13 cellular contexts compared by ENCODE assay signal in the genomic region with DNA sequence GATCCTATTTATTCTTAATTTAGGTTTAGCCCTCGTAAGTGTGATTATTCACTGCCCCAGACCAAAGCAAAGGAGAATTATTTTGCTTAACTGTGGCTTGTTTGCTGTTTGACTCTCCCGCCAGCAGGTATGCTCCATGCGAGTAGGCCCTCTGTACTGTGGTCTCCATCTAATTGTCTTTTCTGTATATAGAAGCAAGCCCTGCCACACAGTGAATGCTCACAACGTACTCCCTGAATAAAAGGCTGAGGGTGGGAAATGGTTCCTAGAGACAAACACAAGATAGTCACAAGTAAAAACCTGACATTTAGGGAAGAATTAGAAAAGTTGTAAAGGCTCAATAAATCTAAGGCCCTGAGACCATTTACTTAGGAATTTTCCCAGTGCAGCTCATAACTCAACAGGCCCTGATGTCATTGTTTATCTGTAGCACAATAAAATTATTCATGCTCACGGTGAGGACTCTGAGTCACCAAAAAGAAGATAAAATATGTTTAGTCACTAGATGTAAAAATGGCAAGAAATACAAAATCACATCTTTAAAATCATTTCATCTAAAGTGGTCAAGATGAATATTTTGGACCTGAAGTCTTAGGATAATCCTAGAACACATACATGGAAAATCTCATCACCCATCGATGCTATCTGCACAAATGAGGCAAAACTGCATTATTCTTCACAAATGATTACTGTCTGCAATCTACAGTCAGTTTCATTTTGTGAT.
DNase-seq lines count a peak whose midpoint lies in the region; TF ChIP-seq lines count a peak whose summit lies in the region.
"Had no signal": no experiment of that assay in that cellular context is flagged by ENCODE, and none has a peak within 500 bp of the region (broad histone marks: within the 10 kb centered on the region; RNA-seq: fewer than 3 reads in every experiment).

No MANE protein-coding gene starts in this region.

- H3K4me2 ChIP-seq in skeletal muscle satellite cell (ENCODE audit: low read length), result peak overlapping the region; percentile 13

- H3K9me3 Mint-ChIP-seq in type B pancreatic cell, result no peaks in the 10 kb centered on the region
- H3K9me3 Mint-ChIP-seq: activated CD8-positive, alpha-beta T cell treated with anti-CD3 and anti-CD28 coated beads for 36 hours; activated naive CD8-positive, alpha-beta T cell treated with anti-CD3 and anti-CD28 coated beads, Interleukin-2, amount 50 U/mL, for 24 hours had no signal

- H3K4me1 Mint-ChIP-seq in type B pancreatic cell (ENCODE audit: unreplicated experiment), result peaks cover 4% of the 10 kb centered on the region
- H3K4me1 Mint-ChIP-seq: activated naive CD8-positive, alpha-beta T cell treated with anti-CD3 and anti-CD28 coated beads, Interleukin-2, amount 50 U/mL, for 24 hours had no signal

- H3K4me1 ChIP-seq in skeletal muscle satellite cell (ENCODE audit: control insufficient read depth, insufficient read depth, low read length) (peaks cover 11% of the 10 kb centered on the region), Peyer's patch (no peaks in the 10 kb centered on the region)

- TF ChIP-seq CTCF in Peyer's patch (IDR thresholded peaks at IDR 0.05) (no peak), type B pancreatic cell (conservative IDR thresholded peaks at IDR 0.05) (no peak)

- H3K9me3 ChIP-seq in skeletal muscle satellite cell (replicated peaks; ENCODE audit: low read length), result no peaks in the 10 kb centered on the region
- H3K9me3 ChIP-seq in Peyer's patch, result no peaks in the 10 kb centered on the region

- H3K27ac ChIP-seq in Peyer's patch, result no peak overlapping the region
- H3K27ac ChIP-seq: HL-60, skin epidermis had no signal

- peak overlapping the region; percentile 15 for H3K9ac ChIP-seq in skeletal muscle satellite cell (ENCODE audit: low read depth, low read length)

- H3K27me3 ChIP-seq in skeletal muscle satellite cell (ENCODE audit: control insufficient read depth, insufficient read depth, low read length) (peaks cover 11% of the 10 kb centered on the region), Peyer's patch (no peaks in the 10 kb centered on the region)

- H3K4me3 Mint-ChIP-seq in type B pancreatic cell, result no peak overlapping the region
- H3K4me3 Mint-ChIP-seq: activated CD8-positive, alpha-beta T cell treated with anti-CD3 and anti-CD28 coated beads for 36 hours; activated naive CD8-positive, alpha-beta T cell treated with anti-CD3 and anti-CD28 coated beads, Interleukin-2, amount 50 U/mL, for 24 hours had no signal

- no peaks in the 10 kb centered on the region for H3K36me3 Mint-ChIP-seq in type B pancreatic cell

- in situ Hi-C loops in SK-MEL-5 (cut with HindIII; ENCODE audit: low pct_unique_long_range_greater_than_20kb, low sequenced_read_pairs), result no loop called here

- H3K36me3 ChIP-seq in skeletal muscle satellite cell (ENCODE audit: insufficient read depth, low read length) (no peaks in the 10 kb centered on the region), Peyer's patch (no peaks in the 10 kb centered on the region)

- no peak overlapping the region for H3K4me3 ChIP-seq in skeletal muscle satellite cell (ENCODE audit: low read length)
- no peak overlapping the region for H3K4me3 ChIP-seq in Peyer's patch
- H3K4me3 ChIP-seq: skin epidermis had no signal

- no peak overlapping the region for H3K27ac Mint-ChIP-seq in type B pancreatic cell
- H3K27ac Mint-ChIP-seq: activated CD8-positive, alpha-beta T cell treated with anti-CD3 and anti-CD28 coated beads for 36 hours; activated naive CD8-positive, alpha-beta T cell treated with anti-CD3 and anti-CD28 coated beads, Interleukin-2, amount 50 U/mL, for 24 hours had no signal

- DNase-seq in GM04504 (ENCODE audit: low read depth) (peak; percentile 80), SK-MEL-5 (ENCODE audit: low read depth, low spot score) (peak; percentile 41), fibroblast of peridontal ligament (ENCODE audit: extremely low read depth) (peak; percentile 89), Peyer's patch (no peak), cortex of kidney (lab: John Stamatoyannopoulos, UW) (no peak), type B pancreatic cell (ENCODE audit: extremely low spot score, unreplicated experiment) (no peak)
- no peak for DNase-seq in activated CD4-positive, alpha-beta T cell treated with anti-CD3 and anti-CD28 coated beads for 4 hours
- DNase-seq: activated CD8-positive, alpha-beta T cell treated with anti-CD3 and anti-CD28 coated beads for 36 hours; activated naive CD8-positive, alpha-beta T cell treated with anti-CD3 and anti-CD28 coated beads, Interleukin-2, amount 50 U/mL, for 24 hours; head of caudate nucleus had no signal

- no peaks in the 10 kb centered on the region for H3K27me3 Mint-ChIP-seq in type B pancreatic cell

- no peak for TF ChIP-seq POLR2A in Peyer's patch (IDR thresholded peaks at IDR 0.05)

Comparison
In these comparisons a context has a peak if more than half of its experiments do, and no peak if none do; other contexts are left out.
1. DNase-seq: peak in GM04504 (single experiment), SK-MEL-5 (single experiment) and fibroblast of peridontal ligament (single experiment); none in activated CD4-positive, alpha-beta T cell treated with anti-CD3 and anti-CD28 coated beads for 4 hours (0 of 2), Peyer's patch (0 of 3), cortex of kidney (single experiment) and type B pancreatic cell (single experiment).